ENCODE assay signal across 25 cellular contexts in the genomic region with DNA sequence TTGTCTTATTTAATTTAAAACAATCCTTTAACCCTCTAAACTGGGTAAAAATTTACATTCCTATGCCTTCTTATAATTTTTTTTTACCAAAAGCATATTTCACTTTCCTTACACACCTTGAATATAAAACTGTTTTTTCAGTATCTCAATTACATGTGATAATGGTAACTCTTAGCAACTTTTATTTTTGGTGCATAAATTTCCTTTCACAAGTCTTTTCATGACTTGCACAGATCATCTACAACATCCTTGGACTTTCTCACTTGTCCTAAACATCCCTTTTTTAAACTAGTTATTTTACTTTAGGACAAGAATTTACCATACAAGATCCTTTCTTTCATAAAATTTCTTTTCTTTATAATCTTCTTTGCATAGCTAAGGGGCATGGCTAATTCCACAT.
"Had no signal": no experiment of that assay in that cellular context is flagged by ENCODE, and none has a peak within 500 bp of the region (broad histone marks: within the 10 kb centered on the region; RNA-seq: fewer than 3 reads in every experiment).

No MANE protein-coding gene starts in this region.

- H3K9me3 ChIP-seq: stomach, suprapubic skin, testis, thoracic aorta, thyroid gland, tibial artery, tibial nerve, transverse colon, upper lobe of left lung, upper lobe of right lung, uterus, vagina had no signal

- FAIRE-seq: urothelium cell line had no signal

- H3K36me3 ChIP-seq: stomach, suprapubic skin, thoracic aorta, thyroid gland, tibial artery, tibial nerve, transverse colon, upper lobe of left lung, upper lobe of right lung, uterus, vagina had no signal

- H3K27ac ChIP-seq: stomach, suprapubic skin, testis, thoracic aorta, thyroid gland, tibial artery, tibial nerve, transverse colon, upper lobe of left lung, upper lobe of right lung, uterus, vagina had no signal

- H3K27me3 ChIP-seq: testis, thyroid gland, tibial nerve, upper lobe of left lung, upper lobe of right lung, vagina had no signal

- H3K4me3 ChIP-seq: stomach, suprapubic skin, testis, thoracic aorta, thyroid gland, tibial artery, tibial nerve, transverse colon, upper lobe of left lung, upper lobe of right lung, uterus, vagina had no signal

- DNase-seq: stimulated activated CD4-positive, alpha-beta T cell treated with anti-CD3 and anti-CD28 coated beads, Interleukin-2, amount 100 ng/mL, for 48 hours; stimulated activated CD4-positive, alpha-beta T cell treated with anti-CD3 and anti-CD28 coated beads, Interleukin-4, amount 100 ng/mL, for 1 hour; stimulated activated CD4-positive, alpha-beta T cell treated with anti-CD3 and anti-CD28 coated beads, Interleukin-4, amount 100 ng/mL, for 24 hours; stimulated activated CD4-positive, alpha-beta T cell treated with anti-CD3 and anti-CD28 coated beads, Interleukin-4, amount 100 ng/mL, for 4 hours; stimulated activated CD8-positive, alpha-beta memory T cell treated with anti-CD3 and anti-CD28 coated beads, Interleukin-4, amount 100 ng/mL, for 48 hours; stimulated activated naive B cell treated with anti-CD40 and anti-IgM and Interleukin-4, amounts not matched to agents 10 μg/mL and 1 μg/mL and 100 μg/mL, for 72 hours; stimulated activated naive CD4-positive, alpha-beta T cell; stimulated activated naive CD4-positive, alpha-beta T cell treated with Interleukin-2 at 50 U/mL for 16 hours; stimulated activated naive CD8-positive, alpha-beta T cell treated with anti-CD3 and anti-CD28 coated beads, Interleukin-15, amount 100 ng/mL, for 72 hours; stimulated activated naive CD8-positive, alpha-beta T cell treated with anti-CD3 and anti-CD28 coated beads, Interleukin-15, Interleukin-2, amounts not matched to agents 100 U/mL and 50 U/mL, for 24 hours; stomach; substantia nigra; testis; thyroid gland; tibial artery; transverse colon; trophoblast cell; upper lobe of left lung; upper lobe of right lung; uterus had no signal

- H3K4me1 ChIP-seq: stomach, suprapubic skin, testis, thyroid gland, tibial artery, tibial nerve, transverse colon, upper lobe of left lung, upper lobe of right lung, uterus, vagina had no signal
